ENCODE assay signal across 23 cellular contexts in the genomic region with DNA sequence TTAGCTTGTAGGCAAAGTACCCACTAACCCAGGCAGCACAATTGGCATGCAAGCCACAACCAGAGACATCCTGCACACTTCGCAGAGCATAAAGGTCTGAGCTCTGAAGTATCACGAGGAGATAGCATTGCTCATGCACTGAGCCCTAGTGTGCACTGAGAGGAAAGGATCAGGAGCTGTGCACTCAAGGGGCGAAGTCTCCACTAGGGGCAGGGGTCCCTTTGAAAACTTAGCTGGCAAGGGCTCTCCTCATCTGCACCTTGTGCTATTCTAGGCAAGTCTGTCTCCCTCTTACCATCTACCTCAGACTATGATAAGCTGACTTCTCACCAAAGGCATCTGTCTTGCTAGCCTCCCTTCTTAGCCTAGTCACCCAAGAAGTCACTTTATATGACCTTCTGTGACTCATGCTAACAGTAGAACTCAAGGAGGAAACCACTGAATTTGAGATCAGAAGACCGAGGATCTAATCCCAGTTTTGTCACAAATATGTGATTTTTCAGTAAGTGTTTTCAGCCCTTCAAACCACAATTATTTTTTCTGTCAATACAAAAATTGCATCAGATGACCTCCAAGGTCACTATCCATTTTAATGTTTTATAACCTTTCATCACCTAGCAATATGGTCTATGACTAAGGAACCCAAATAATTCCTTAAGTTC.
A peak's percentile ranks its signal among the peaks of the same experiment; 100 is the strongest.
DNase-seq lines count a peak whose midpoint lies in the region; ATAC-seq and TF ChIP-seq lines count a peak whose summit lies in the region.
"Had no signal": no experiment of that assay in that cellular context is flagged by ENCODE, and none has a peak within 500 bp of the region (broad histone marks: within the 10 kb centered on the region; RNA-seq: fewer than 3 reads in every experiment).

No MANE protein-coding gene starts in this region.

- in situ Hi-C loops in gastrocnemius medialis (cut with MboI; ENCODE audit: low sequenced_read_pairs in 4 of 4), result no loop called here

- H3K9me3 ChIP-seq in endodermal cell (ENCODE audit: control insufficient read depth, low read length), result no peaks in the 10 kb centered on the region
- H3K9me3 ChIP-seq in gastrocnemius medialis, result no peaks in the 10 kb centered on the region
- H3K9me3 ChIP-seq: ascending aorta, esophagus squamous epithelium, left lung, upper lobe of left lung had no signal

- 88 to 100% methylated on average over 2 to 4 of the region's 4 CpGs for WGBS in endodermal cell (ENCODE audit: insufficient coverage in 1 of 2, insufficient read length in 1 of 2), 2 experiments

- no peaks in the 10 kb centered on the region for H3K36me3 Mint-ChIP-seq in endodermal cell (ENCODE audit: low read depth)
- H3K36me3 Mint-ChIP-seq: activated naive CD4-positive, alpha-beta T cell treated with anti-CD3 and anti-CD28 coated beads, Interleukin-2, amount 50 U/mL, for 72 hours had no signal

- H3K9ac ChIP-seq in endodermal cell (ENCODE audit: extremely low read depth, low read length, poor library complexity, severe bottlenecking), result no peak overlapping the region

- peak; percentile 72 for TF ChIP-seq CTCF in endodermal cell (conservative IDR thresholded peaks at IDR 0.05)
- no peak for TF ChIP-seq CTCF in gastrocnemius medialis (IDR thresholded peaks at IDR 0.05 in 4 of 5, conservative IDR thresholded peaks at IDR 0.05 in 1 of 5)

- H3K4me1 ChIP-seq in endodermal cell (ENCODE audit: control insufficient read depth, insufficient read depth, low read length) (peaks cover 8% of the 10 kb centered on the region), gastrocnemius medialis (no peaks in the 10 kb centered on the region)
- H3K4me1 ChIP-seq: ascending aorta, esophagus squamous epithelium, left lung, upper lobe of left lung had no signal

- peak; percentile 59 for DNase-seq in ELR (ENCODE audit: low read depth)
- peak; percentile 27 for DNase-seq in MV-4-11 (lab: John Stamatoyannopoulos, UW)
- peak; percentile 68 for DNase-seq in endodermal cell
- peak; percentile 25 for DNase-seq in skeletal muscle cell (ENCODE audit: low read depth)
- DNase-seq in OCI-M1 (lab: John Stamatoyannopoulos, UW), result no peak
- no peak for DNase-seq in gastrocnemius medialis
- no peak for DNase-seq in HuH-7.5 (ENCODE audit: low spot score)
- DNase-seq: activated CD4-positive, alpha-beta T cell treated with anti-CD3 and anti-CD28 coated beads for 4 hours; effector memory CD8-positive, alpha-beta T cell; esophagus squamous epithelium; glutamatergic neuron; left lung; MM.1S; mucosa of descending colon; NCI-H774; SHP77 treated with DMSO at 0.1 percent for 48 hours; stimulated activated CD4-positive, alpha-beta T cell treated with anti-CD3 and anti-CD28 coated beads, Interleukin-4, amount 100 ng/mL, for 4 hours; upper lobe of left lung had no signal

- H3K27ac ChIP-seq in endodermal cell (ENCODE audit: low read depth, low read length) (no peak overlapping the region), gastrocnemius medialis (no peak overlapping the region)
- H3K27ac ChIP-seq: ascending aorta, esophagus squamous epithelium, left lung, upper lobe of left lung had no signal

- peaks cover 17% of the 10 kb centered on the region for H3K4me1 Mint-ChIP-seq in endodermal cell
- H3K4me1 Mint-ChIP-seq: IgD-negative memory B cell had no signal

- H3K36me3 ChIP-seq in endodermal cell (ENCODE audit: control insufficient read depth, insufficient read depth, low read length), result no peaks in the 10 kb centered on the region
- H3K36me3 ChIP-seq in gastrocnemius medialis, result no peaks in the 10 kb centered on the region
- H3K36me3 ChIP-seq: ascending aorta, esophagus squamous epithelium, left lung, upper lobe of left lung had no signal

- H3K4me3 ChIP-seq in endodermal cell (ENCODE audit: low read length), result no peak overlapping the region
- no peak overlapping the region for H3K4me3 ChIP-seq in skeletal muscle cell (ENCODE audit: low read depth, low read length)
- no peak overlapping the region for H3K4me3 ChIP-seq in gastrocnemius medialis
- H3K4me3 ChIP-seq: ascending aorta, esophagus squamous epithelium, left lung, mucosa of descending colon, upper lobe of left lung had no signal

- no peak overlapping the region for H3K4me3 Mint-ChIP-seq in endodermal cell
- H3K4me3 Mint-ChIP-seq: effector memory CD8-positive, alpha-beta T cell; IgD-negative memory B cell; neural crest cell had no signal

- no peak for ATAC-seq in GM18868 (IDR thresholded peaks at IDR 0.05; ENCODE audit: unreplicated experiment)
- ATAC-seq in gastrocnemius medialis, result no peak
- ATAC-seq: activated naive CD4-positive, alpha-beta T cell treated with anti-CD3 and anti-CD28 coated beads, Interleukin-2, amount 50 U/mL, for 72 hours; effector memory CD8-positive, alpha-beta T cell; left lung; mucosa of descending colon had no signal

- H3K27ac Mint-ChIP-seq in endodermal cell, result no peak overlapping the region
- H3K27ac Mint-ChIP-seq: activated naive CD4-positive, alpha-beta T cell treated with anti-CD3 and anti-CD28 coated beads, Interleukin-2, amount 50 U/mL, for 72 hours; effector memory CD8-positive, alpha-beta T cell; IgD-negative memory B cell had no signal

- intact Hi-C loops in gastrocnemius medialis (cut with DNase I; ENCODE audit: low total_unique reads), result no loop called here

- TF ChIP-seq POLR2A in gastrocnemius medialis (IDR thresholded peaks at IDR 0.05), result no peak

- H3K27me3 ChIP-seq in endodermal cell (ENCODE audit: control insufficient read depth, insufficient read depth, low read length, poor library complexity, severe bottlenecking) (no peaks in the 10 kb centered on the region), gastrocnemius medialis (no peaks in the 10 kb centered on the region)
- H3K27me3 ChIP-seq: ascending aorta, esophagus squamous epithelium, left lung, upper lobe of left lung had no signal

- peaks cover 2% of the 10 kb centered on the region for H3K27me3 Mint-ChIP-seq in endodermal cell (ENCODE audit: insufficient read depth)
- H3K27me3 Mint-ChIP-seq: effector memory CD8-positive, alpha-beta T cell; IgD-negative memory B cell had no signal

- no peaks in the 10 kb centered on the region for H3K9me3 Mint-ChIP-seq in endodermal cell

Comparison
In these comparisons a context has a peak if more than half of its experiments do, and no peak if none do; other contexts are left out.
1. DNase-seq: peak in ELR (single experiment), MV-4-11 (single experiment), endodermal cell (single experiment) and skeletal muscle cell (single experiment); none in OCI-M1 (single experiment), gastrocnemius medialis (0 of 2) and HuH-7.5 (single experiment).